ENCODE assay signal across 15 cellular contexts in the genomic region with DNA sequence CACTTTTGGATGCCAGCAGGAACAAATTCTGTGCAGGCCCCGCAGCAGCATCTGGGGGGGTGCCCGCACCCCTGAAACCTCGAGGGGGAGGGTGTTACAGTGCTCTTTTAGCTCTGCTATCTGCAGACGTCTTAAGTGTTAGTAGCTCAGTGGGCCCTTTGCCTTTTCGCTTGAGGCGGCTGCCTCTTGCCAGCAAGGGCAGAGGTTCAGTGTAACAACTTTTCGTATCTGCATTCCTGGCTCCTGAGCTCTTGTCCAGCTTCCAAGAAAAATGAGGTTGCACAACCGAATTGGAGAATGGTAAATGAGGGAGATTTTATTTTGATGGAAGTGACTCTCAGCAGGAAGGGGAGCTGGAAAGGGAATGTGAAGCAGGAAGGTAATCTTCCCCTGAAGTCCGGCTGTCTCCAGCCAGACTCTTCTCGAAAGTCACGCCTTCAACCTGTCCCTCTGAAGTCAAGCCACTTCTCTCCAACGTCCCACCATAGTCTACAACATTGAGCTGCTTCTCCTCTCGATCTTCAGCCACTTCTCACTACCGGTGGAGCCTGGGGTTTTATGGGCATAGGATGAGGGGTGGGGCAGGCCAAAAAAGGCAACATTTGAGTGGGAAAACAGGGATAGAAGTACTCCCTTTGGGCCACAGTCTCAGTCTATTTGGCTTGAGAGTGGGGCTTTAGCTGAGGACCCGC. TPM values are rescaled to one million over a fixed set of nuclear protein-coding genes. Genes with fewer than 3 reads are reported as not detected.
DNase-seq lines count a peak whose midpoint lies in the region; ATAC-seq and TF ChIP-seq lines count a peak whose summit lies in the region.
"Had no signal": no experiment of that assay in that cellular context is flagged by ENCODE, and none has a peak within 500 bp of the region (broad histone marks: within the 10 kb centered on the region; RNA-seq: fewer than 3 reads in every experiment).

No MANE protein-coding gene starts in this region.

- BruUV-seq in MCF 10A (replicated peaks; lab: Mats Ljungman, UMichigan) = no TSS peak

- no peaks in the 10 kb centered on the region for H3K36me3 Mint-ChIP-seq in MCF 10A (ENCODE audit: insufficient read depth, unreplicated experiment)
- H3K36me3 Mint-ChIP-seq: stimulated activated effector memory CD8-positive, alpha-beta T cell treated with anti-CD3 and anti-CD28 coated beads, Interleukin-12 subunit alpha, Interleukin-12 subunit beta, amount 100 ng/mL, for 72 hours had no signal

- POLR2A ChIA-PET in MCF 10A (lab: Yijun Ruan, JAX) = interaction anchor here (0.6 to 2.5 kb wide), 8 partner anchors 11 to 230 kb away, joined by 3 to 16 read pairs (median 3); a partner anchor contains a TSS

- no peak for TF ChIP-seq EP300 in stomach (IDR thresholded peaks at IDR 0.05)

- intact Hi-C loops in MCF 10A (cut with micrococcal nuclease) (loop anchor here (10.0 kb wide), 1 partner anchor 194 kb away; no protein-coding TSS in a partner anchor), stomach (cut with DNase I; ENCODE audit: low total_unique reads) (no loop called here)

- peak overlapping the region; percentile 63 for H3K27ac Mint-ChIP-seq in MCF 10A (ENCODE audit: low read depth, unreplicated experiment)
- H3K27ac Mint-ChIP-seq: activated CD8-positive, alpha-beta memory T cell treated with anti-CD3 and anti-CD28 coated beads, Interleukin-2, amount 10 ng/mL, durations not matched to agents 7 days and 5 days; stimulated activated effector memory CD8-positive, alpha-beta T cell treated with anti-CD3 and anti-CD28 coated beads, Interleukin-12 subunit alpha, Interleukin-12 subunit beta, amount 100 ng/mL, for 72 hours; T-helper 17 cell had no signal

- H3K27ac ChIP-seq in right atrium auricular region = no peak overlapping the region
- no peak overlapping the region for H3K27ac ChIP-seq in stomach
- no peak overlapping the region for H3K27ac ChIP-seq in SJCRH30

- H3K9me3 ChIP-seq in right atrium auricular region = no peaks in the 10 kb centered on the region
- no peaks in the 10 kb centered on the region for H3K9me3 ChIP-seq in stomach
- H3K9me3 ChIP-seq in SJCRH30 (replicated peaks) = no peaks in the 10 kb centered on the region

- H3K36me3 ChIP-seq in right atrium auricular region (no peaks in the 10 kb centered on the region), stomach (no peaks in the 10 kb centered on the region), SJCRH30 (peaks cover 2% of the 10 kb centered on the region; the same call in 1 of the 2 replicates)

- no peaks in the 10 kb centered on the region for H3K9me3 Mint-ChIP-seq in MCF 10A (ENCODE audit: unreplicated experiment)
- H3K9me3 Mint-ChIP-seq: stimulated activated effector memory CD8-positive, alpha-beta T cell treated with anti-CD3 and anti-CD28 coated beads, Interleukin-12 subunit alpha, Interleukin-12 subunit beta, amount 100 ng/mL, for 72 hours had no signal

- no peak for TF ChIP-seq POLR2A in stomach (IDR thresholded peaks at IDR 0.05)

- H3K4me3 ChIP-seq in right atrium auricular region (no peak overlapping the region), stomach (no peak overlapping the region), SJCRH30 (no peak overlapping the region)

- H3K4me1 ChIP-seq in right atrium auricular region (peaks cover 0 to 10% of the 10 kb centered on the region in 2 donors), stomach (peaks cover 0 to 10% (median 2%) of the 10 kb centered on the region in 4 donors), SJCRH30 (no peaks in the 10 kb centered on the region)

- H3K27me3 Mint-ChIP-seq in MCF 10A (ENCODE audit: insufficient read depth, unreplicated experiment) = no peaks in the 10 kb centered on the region
- H3K27me3 Mint-ChIP-seq: activated CD8-positive, alpha-beta memory T cell treated with anti-CD3 and anti-CD28 coated beads, Interleukin-2, amount 10 ng/mL, durations not matched to agents 7 days and 5 days; T-helper 17 cell had no signal

- CTCF ChIA-PET in MCF 10A (lab: Yijun Ruan, JAX) = interaction anchor here (0.8 to 1.3 kb wide), 4 partner anchors 34 to 518 kb away, joined by 3 to 6 read pairs (median 4); a partner anchor contains a TSS

- TF ChIP-seq CTCF in MCF 10A (IDR thresholded peaks at IDR 0.05; ENCODE audit: unreplicated experiment) (no peak), right atrium auricular region (IDR thresholded peaks at IDR 0.05) (no peak), stomach (IDR thresholded peaks at IDR 0.05) (no peak)

- ATAC-seq in HG02759 (IDR thresholded peaks at IDR 0.05; ENCODE audit: unreplicated experiment) (no peak), HG02571 (IDR thresholded peaks at IDR 0.05; ENCODE audit: unreplicated experiment) (no peak)
- ATAC-seq: activated CD8-positive, alpha-beta memory T cell treated with anti-CD3 and anti-CD28 coated beads, Interleukin-2, amount 10 ng/mL, durations not matched to agents 7 days and 5 days; stimulated activated effector memory CD8-positive, alpha-beta T cell treated with anti-CD3 and anti-CD28 coated beads, Interleukin-12 subunit alpha, Interleukin-12 subunit beta, amount 100 ng/mL, for 72 hours; T-helper 17 cell had no signal

- WGBS in stomach, 5 donors = 52 to 70% (median 62%) methylated on average over 11 to 15 of the region's 15 CpGs

- H3K4me1 Mint-ChIP-seq in MCF 10A (ENCODE audit: insufficient read depth, unreplicated experiment) = peaks cover 18% of the 10 kb centered on the region
- H3K4me1 Mint-ChIP-seq: activated CD8-positive, alpha-beta memory T cell treated with anti-CD3 and anti-CD28 coated beads, Interleukin-2, amount 10 ng/mL, durations not matched to agents 7 days and 5 days; stimulated activated effector memory CD8-positive, alpha-beta T cell treated with anti-CD3 and anti-CD28 coated beads, Interleukin-12 subunit alpha, Interleukin-12 subunit beta, amount 100 ng/mL, for 72 hours had no signal

- peak; percentile 78 for DNase-seq in H4 (ENCODE audit: low spot score)
- DNase-seq in MCF 10A (ENCODE audit: unreplicated experiment) = peak; percentile 94
- DNase-seq in right atrium auricular region (ENCODE audit: low spot score) = peak; percentile 68
- DNase-seq in stomach = peak; percentile 66
- DNase-seq in D341Med (ENCODE audit: low spot score) = no peak
- DNase-seq in SJCRH30 = no peak
- DNase-seq: activated CD8-positive, alpha-beta memory T cell treated with anti-CD3 and anti-CD28 coated beads, Interleukin-2, amount 10 ng/mL, durations not matched to agents 7 days and 5 days; amniotic stem cell; NCI-H187 treated with DMSO at 0.1 percent for 48 hours; T-helper 17 cell had no signal

- H3K27me3 ChIP-seq in right atrium auricular region = no peaks in the 10 kb centered on the region
- H3K27me3 ChIP-seq in stomach = no peaks in the 10 kb centered on the region
- H3K27me3 ChIP-seq in SJCRH30 = no peaks in the 10 kb centered on the region

- peak overlapping the region; percentile 62 for H3K4me3 Mint-ChIP-seq in MCF 10A (ENCODE audit: unreplicated experiment)
- H3K4me3 Mint-ChIP-seq: activated CD8-positive, alpha-beta memory T cell treated with anti-CD3 and anti-CD28 coated beads, Interleukin-2, amount 10 ng/mL, durations not matched to agents 7 days and 5 days; stimulated activated effector memory CD8-positive, alpha-beta T cell treated with anti-CD3 and anti-CD28 coated beads, Interleukin-12 subunit alpha, Interleukin-12 subunit beta, amount 100 ng/mL, for 72 hours; T-helper 17 cell had no signal

RNA-seq across cellular contexts. Expression of a gene that starts 17.8 kb away (rescaled TPM):
- total RNA-seq in H4 (2014; rRNA removed; shearing (Covaris generic)) = not detected in 2 replicates
- total RNA-seq in MCF 10A (2022) = 0.86 and 1.1 TPM in 2 replicates
- 1 to 10 TPM in 1 of 2 donors, not detected in 1; 1.2 TPM for total RNA-seq in right atrium auricular region
- 1 to 10 TPM in 2 of 5 donors, not detected in 3; 2.9 to 7.7 TPM for total RNA-seq in stomach
- polyA plus RNA-seq in stomach = not detected
- 0.76 and 2.3 TPM in 2 replicates for total RNA-seq in SJCRH30 (2014; rRNA removed; shearing (Covaris generic))

RNA-seq across cellular contexts. Expression of a gene that starts 29.2 kb away (rescaled TPM):
- total RNA-seq in H4 (2014; rRNA removed; shearing (Covaris generic)) = 0.62 TPM in 1 of 2 replicates, not detected in the other
- total RNA-seq in MCF 10A (2022) = 1.1 and 1.8 TPM in 2 replicates
- total RNA-seq in right atrium auricular region = under 1 TPM; 0.24 to 0.33 TPM
- total RNA-seq in stomach = 10 to 100 TPM in 2 of 5 donors, 1 to 10 TPM in 1, not detected in 2; 4.9 to 11.6 (median 11.4) TPM
- polyA plus RNA-seq in stomach = under 1 TPM in 1 of 3 donors, not detected in 2; 0.35 TPM
- 0.86 and 3.9 TPM in 2 replicates for total RNA-seq in SJCRH30 (2014; rRNA removed; shearing (Covaris generic))

RNA-seq across cellular contexts. Expression of a gene that starts 29.8 kb away (rescaled TPM):
- 1.6 and 3.3 TPM in 2 replicates for total RNA-seq in H4 (2014; rRNA removed; shearing (Covaris generic))
- total RNA-seq in MCF 10A (2022) (1.6 and 1.9 TPM in 2 replicates), right atrium auricular region (1 to 10 TPM in 1 of 2 donors, under 1 TPM in 1; 0.39 to 1.2 TPM), stomach (10 to 100 TPM in 1 of 5 donors, 1 to 10 TPM in 2, not detected in 2; 1.7 to 17.3 (median 1.8) TPM)
- polyA plus RNA-seq in stomach = 1 to 10 TPM in 1 of 3 donors, under 1 TPM in 2; 0.19 to 2.1 (median 0.31) TPM
- 1.4 and 2.8 TPM in 2 replicates for total RNA-seq in SJCRH30 (2014; rRNA removed; shearing (Covaris generic))

RNA-seq across cellular contexts. Expression of a gene that starts 39.9 kb away (rescaled TPM):
- not detected in 2 replicates for total RNA-seq in H4 (2014; rRNA removed; shearing (Covaris generic))
- not detected in 2 replicates for total RNA-seq in MCF 10A (2022)
- not detected for total RNA-seq in right atrium auricular region
- not detected for total RNA-seq in stomach
- polyA plus RNA-seq in stomach = under 1 TPM in 1 of 3 donors, not detected in 2; 0.45 TPM
- not detected in 2 replicates for total RNA-seq in SJCRH30 (2014; rRNA removed; shearing (Covaris generic))
- total RNA-seq: HT1080, mononuclear cell, T-helper 17 cell had no signal

RNA-seq across cellular contexts. Expression of a gene that starts 53.5 kb away (rescaled TPM):
- 0.21 TPM in 1 of 2 replicates, not detected in the other for total RNA-seq in H4 (2014; rRNA removed; shearing (Covaris generic))
- total RNA-seq in MCF 10A (2022) (2.7 and 3.4 TPM in 2 replicates), right atrium auricular region (under 1 TPM; 0.35 to 0.89 TPM), stomach (10 to 100 TPM in 2 of 5 donors, under 1 TPM in 1, not detected in 2; 0.89 to 21.8 (median 12.3) TPM)
- under 1 TPM in 1 of 3 donors, not detected in 2; 0.30 TPM for polyA plus RNA-seq in stomach
- 2.5 and 4.5 TPM in 2 replicates for total RNA-seq in SJCRH30 (2014; rRNA removed; shearing (Covaris generic))

Comparison
In these comparisons a context has a peak if more than half of its experiments do, and no peak if none do; other contexts are left out.
1. DNase-seq: peak in H4 (single experiment), MCF 10A (single experiment), right atrium auricular region (single experiment) and stomach (single experiment); none in D341Med (single experiment) and SJCRH30 (0 of 2).